ENCODE assay signal across 22 cellular contexts in the genomic region with DNA sequence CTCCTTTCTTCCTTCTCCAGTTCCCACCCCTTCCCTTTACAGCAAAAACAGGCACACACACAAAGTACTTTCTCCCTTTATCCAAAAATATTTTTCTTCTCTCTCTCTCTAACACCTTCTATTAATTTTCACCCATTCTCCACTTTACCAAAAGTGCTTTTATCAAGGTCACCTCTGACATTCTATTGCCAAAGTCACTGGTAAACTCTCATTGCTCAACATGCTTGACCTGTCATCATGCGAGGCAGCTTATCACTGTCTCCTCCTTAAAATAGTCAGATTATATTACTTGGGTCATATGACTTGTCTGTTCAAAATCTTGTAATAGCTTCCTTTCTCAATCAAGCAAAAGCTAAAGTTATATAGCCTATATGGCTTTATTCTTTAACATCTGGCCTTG. TPM values are rescaled to one million over a fixed set of nuclear protein-coding genes. Genes with fewer than 3 reads are reported as not detected.
"Had no signal": no experiment of that assay in that cellular context is flagged by ENCODE, and none has a peak within 500 bp of the region (broad histone marks: within the 10 kb centered on the region; RNA-seq: fewer than 3 reads in every experiment).

No MANE protein-coding gene starts in this region.

- DNase-seq: cerebellar nuclear complex; dermis blood vessel endothelial cell; esophagus squamous epithelium; glutamatergic neuron; immature natural killer cell; left ventricle myocardium inferior; lower lobe of right lung; mesenchymal stem cell; naive thymus-derived CD8-positive, alpha-beta T cell; nucleus accumbens; ovary; right cardiac atrium; stimulated activated CD4-positive, alpha-beta T cell treated with anti-CD3 and anti-CD28 coated beads, Interleukin-2, amount 100 ng/mL, for 48 hours; stimulated activated CD8-positive, alpha-beta memory T cell treated with anti-CD3 and anti-CD28 coated beads, Interleukin-4, amount 100 ng/mL, for 48 hours; transverse colon had no signal

- H3K27me3 Mint-ChIP-seq: naive thymus-derived CD8-positive, alpha-beta T cell; progenitor cell of endocrine pancreas; stimulated activated naive CD8-positive, alpha-beta T cell treated with anti-CD3 and anti-CD28 coated beads, Interleukin-15, Interleukin-2, amounts not matched to agents 100 ng/mL and 50 ng/mL, for 24 hours had no signal

- H3K4me1 Mint-ChIP-seq: immature natural killer cell; stimulated activated effector memory CD8-positive, alpha-beta T cell treated with anti-CD3 and anti-CD28 coated beads, Interleukin-12 subunit alpha, Interleukin-12 subunit beta, amount 100 ng/mL, for 72 hours had no signal

- H3K4me2 ChIP-seq: smooth muscle cell had no signal

- H3K36me3 Mint-ChIP-seq: stimulated activated effector memory CD8-positive, alpha-beta T cell treated with anti-CD3 and anti-CD28 coated beads, Interleukin-12 subunit alpha, Interleukin-12 subunit beta, amount 100 ng/mL, for 72 hours had no signal

- ATAC-seq: gastroesophageal sphincter; lower lobe of right lung; naive thymus-derived CD8-positive, alpha-beta T cell; right cardiac atrium; stimulated activated effector memory CD8-positive, alpha-beta T cell treated with anti-CD3 and anti-CD28 coated beads, Interleukin-12 subunit alpha, Interleukin-12 subunit beta, amount 100 ng/mL, for 72 hours had no signal

- H3K27me3 ChIP-seq: esophagus squamous epithelium, gastroesophageal sphincter, ovary, transverse colon had no signal

- H3K4me3 Mint-ChIP-seq: immature natural killer cell; naive thymus-derived CD8-positive, alpha-beta T cell; neural crest cell; stimulated activated effector memory CD8-positive, alpha-beta T cell treated with anti-CD3 and anti-CD28 coated beads, Interleukin-12 subunit alpha, Interleukin-12 subunit beta, amount 100 ng/mL, for 72 hours; stimulated activated naive CD8-positive, alpha-beta T cell treated with anti-CD3 and anti-CD28 coated beads, Interleukin-15, Interleukin-2, amounts not matched to agents 100 ng/mL and 50 ng/mL, for 24 hours had no signal

- H3K27ac Mint-ChIP-seq: immature natural killer cell; progenitor cell of endocrine pancreas; stimulated activated effector memory CD8-positive, alpha-beta T cell treated with anti-CD3 and anti-CD28 coated beads, Interleukin-12 subunit alpha, Interleukin-12 subunit beta, amount 100 ng/mL, for 72 hours; stimulated activated naive CD8-positive, alpha-beta T cell treated with anti-CD3 and anti-CD28 coated beads, Interleukin-15, Interleukin-2, amounts not matched to agents 100 ng/mL and 50 ng/mL, for 24 hours had no signal

- H3K4me3 ChIP-seq: esophagus squamous epithelium, gastroesophageal sphincter, left ventricle myocardium inferior, lower lobe of right lung, ovary, smooth muscle cell, thoracic aorta, transverse colon had no signal

- H3K27ac ChIP-seq: esophagus squamous epithelium, gastroesophageal sphincter, left ventricle myocardium inferior, lower lobe of right lung, ovary, thoracic aorta, transverse colon had no signal

- H3K4me1 ChIP-seq: esophagus squamous epithelium, left ventricle myocardium inferior, transverse colon had no signal

- H3K9me3 ChIP-seq: lower lobe of right lung, ovary, transverse colon had no signal

- H3K36me3 ChIP-seq: gastroesophageal sphincter, left ventricle myocardium inferior, lower lobe of right lung, ovary, thoracic aorta, transverse colon had no signal

RNA-seq across cellular contexts. Expression of gene MACC1, which starts 28.6 kb away (rescaled TPM):
- polyA plus RNA-seq: naive thymus-derived CD8-positive, alpha-beta T cell; smooth muscle cell had no signal
